In genomic region chr20:18513208-18513607, GRCh38 we compare ENCODE assay signal across 28 cellular contexts. TPM values are rescaled to one million over a fixed set of nuclear protein-coding genes. Genes with fewer than 3 reads are reported as not detected.
DNase-seq lines count a peak whose midpoint lies in the region; ATAC-seq, FAIRE-seq and TF ChIP-seq lines count a peak whose summit lies in the region.
"Had no signal": no experiment of that assay in that cellular context is flagged by ENCODE, and none has a peak within 500 bp of the region (broad histone marks: within the 10 kb centered on the region; RNA-seq: fewer than 3 reads in every experiment).

No MANE protein-coding gene starts in this region.

- no peak for TF ChIP-seq EP300 in HepG2 (IDR thresholded peaks at IDR 0.05; ENCODE audit: low read depth in 2 of 2, low read length in 2 of 2)
- TF ChIP-seq EP300 in HepG2 (CRISPR knock-in tag; IDR thresholded peaks at IDR 0.05; ENCODE audit: borderline replicate concordance) = no peak

- H4K20me1 ChIP-seq in HepG2 (ENCODE audit: insufficient read depth, low read length) = no peaks in the 10 kb centered on the region

- intact Hi-C loops in HepG2 (cut with micrococcal nuclease; ENCODE audit: unreplicated experiment) (no loop called here), right lobe of liver (cut with DNase I) (no loop called here)

- H3K27ac ChIP-seq in HepG2 (ENCODE audit: extremely low read length, insufficient read depth, low read length) (no peak overlapping the region), right lobe of liver (no peak overlapping the region)
- H3K27ac ChIP-seq: neural progenitor cell, parathyroid adenoma, SJSA1, tibial artery had no signal

- H2AFZ ChIP-seq in HepG2 (ENCODE audit: low read length) = no peak overlapping the region
- H2AFZ ChIP-seq: neural progenitor cell, parathyroid adenoma had no signal

- H3K36me3 ChIP-seq in HepG2 (replicated peaks in 1 of 2; ENCODE audit: control insufficient read depth in 1 of 2, insufficient read depth in 2 of 2, low read length in 2 of 2) = peaks cover 12 to 54% of the 10 kb centered on the region in 2 experiments
- peaks cover 0 to 57% (median 8%) of the 10 kb centered on the region in 4 donors for H3K36me3 ChIP-seq in right lobe of liver

- H3K4me3 ChIP-seq in HepG2 (replicated peaks in 1 of 3; ENCODE audit: insufficient read depth in 1 of 3, low read depth in 2 of 3, low read length in 3 of 3) (no peak overlapping the region), right lobe of liver (no peak overlapping the region)
- H3K4me3 ChIP-seq: neural progenitor cell, SJSA1, tibial artery had no signal

- no peaks in the 10 kb centered on the region for H3K9me3 ChIP-seq in HepG2 (ENCODE audit: low read length)
- no peaks in the 10 kb centered on the region for H3K9me3 ChIP-seq in right lobe of liver
- H3K9me3 ChIP-seq: SJSA1, tibial artery had no signal

- H3K79me2 ChIP-seq in HepG2 (ENCODE audit: insufficient read depth, low read length) = peaks cover 24% of the 10 kb centered on the region

- in situ Hi-C loops in HepG2 (cut with HindIII; ENCODE audit: extremely low pct_ligation_motif_present, low pct_unique_long_range_greater_than_20kb) = no loop called here

- TF ChIP-seq POLR2A in HepG2 (IDR thresholded peaks at IDR 0.05; ENCODE audit: insufficient read depth in 1 of 2, low read depth in 2 of 2, low read length in 2 of 2) (no peak), right lobe of liver (IDR thresholded peaks at IDR 0.05) (no peak)

- no TSS peak for BruUV-seq in HepG2 (replicated peaks; lab: Mats Ljungman, UMichigan)

- no peak for ATAC-seq in HepG2
- no peak for ATAC-seq in right lobe of liver
- ATAC-seq: activated CD8-positive, alpha-beta T cell treated with anti-CD3 and anti-CD28 coated beads, Interleukin-2, amount 10 ng/mL, durations not matched to agents 7 days and 5 days had no signal

- CTCF ChIA-PET in HepG2 (lab: Yijun Ruan, JAX; ENCODE audit: low intra/inter-chr PET ratio, low total read pairs) (no interaction called here), GM10248 (lab: Yijun Ruan, JAX) (no interaction called here)

- TF ChIP-seq CTCF in HepG2 (CRISPR knock-in tag; IDR thresholded peaks at IDR 0.05) (no peak), right lobe of liver (IDR thresholded peaks at IDR 0.05) (no peak), GM10248 (IDR thresholded peaks at IDR 0.05; ENCODE audit: control extremely low read depth, extremely low read depth, low read depth, missing control alignments) (no peak)

- no peak overlapping the region for H3K9ac ChIP-seq in HepG2 (ENCODE audit: insufficient read depth, low read depth, low read length)
- H3K9ac ChIP-seq: neural progenitor cell, parathyroid adenoma had no signal

- FAIRE-seq in HepG2 (lab: Jason Lieb, UNC) = no peak
- FAIRE-seq: A204.1, astrocyte, endometrium, frontal cortex, H54 had no signal

- POLR2A ChIA-PET in HepG2 (lab: Yijun Ruan, JAX) (no interaction called here), GM10248 (lab: Yijun Ruan, JAX) (interaction anchor here (0.7 kb wide), 1 partner anchor 47 kb away, joined by 3 read pairs; no protein-coding TSS in a partner anchor)

- H3K27me3 ChIP-seq in HepG2 (ENCODE audit: control insufficient read depth in 1 of 2, insufficient read depth in 2 of 2, low read length in 2 of 2) = no peaks in the 10 kb centered on the region; a peak in 1 of 5 replicates
- no peaks in the 10 kb centered on the region for H3K27me3 ChIP-seq in right lobe of liver
- H3K27me3 ChIP-seq: neural progenitor cell, SJSA1, tibial artery had no signal

- WGBS in HepG2 (ENCODE audit: low lambda C conversion rate) = 94% methylated on average over 7 of the region's 7 CpGs
- 71% methylated on average over 7 of the region's 7 CpGs for WGBS in right lobe of liver (ENCODE audit: insufficient coverage, low coverage, low lambda C conversion rate, missing lambda C conversion rate)

- H3K4me1 ChIP-seq in HepG2 (ENCODE audit: insufficient read depth, low read length) = peaks cover 32% of the 10 kb centered on the region
- peaks cover 0 to 19% (median 4%) of the 10 kb centered on the region in 4 donors for H3K4me1 ChIP-seq in right lobe of liver
- H3K4me1 ChIP-seq: neural progenitor cell, parathyroid adenoma had no signal

- DNase-seq in HepG2 (ENCODE audit: low spot score) (no peak), right lobe of liver (no peak), SKM-1 treated with dmso at 0.1 percent for 144 hours (lab: John Stamatoyannopoulos, UW; ENCODE audit: unreplicated experiment) (peak; percentile 1), GM10248 (ENCODE audit: extremely low spot score) (no peak), DMS79 (lab: John Stamatoyannopoulos, UW) (no peak), UCSD-AML1 (lab: John Stamatoyannopoulos, UW; ENCODE audit: unreplicated experiment) (no peak)
- DNase-seq: activated CD4-positive, alpha-beta T cell treated with anti-CD3 and anti-CD28 coated beads for 1 hour; activated CD8-positive, alpha-beta T cell treated with anti-CD3 and anti-CD28 coated beads, Interleukin-2, amount 10 ng/mL, durations not matched to agents 7 days and 5 days; activated effector memory CD4-positive, alpha-beta T cell treated with anti-CD3 and anti-CD28 coated beads, Interleukin-2, amount 50 U/mL, for 16 hours; caudate nucleus; CD8-positive, alpha-beta memory T cell; dermis blood vessel endothelial cell; DMS 273 treated with DMSO at 0.1 percent for 48 hours; mammary epithelial cell; NCI-H1105 treated with DMSO at 0.1 percent for 48 hours; NCI-H1930; NCI-H524 treated with DMSO at 0.1 percent for 48 hours; stimulated activated CD4-positive, alpha-beta T cell treated with anti-CD3 and anti-CD28 coated beads, Interleukin-2, amount 100 ng/mL, for 24 hours; T-helper 1 cell; tibial artery had no signal

- no peak for TF ChIP-seq RAD21 in HepG2 (CRISPR knock-in tag; IDR thresholded peaks at IDR 0.05)

- no peak overlapping the region for H3K4me2 ChIP-seq in HepG2 (ENCODE audit: low read depth, low read length)
- H3K4me2 ChIP-seq: neural progenitor cell had no signal

RNA-seq across cellular contexts. Expression of gene SEC23B, which starts 5.5 kb away (rescaled TPM):
- 120 and 178 TPM in 2 replicates for total RNA-seq in HepG2 (2016; rRNA removed; fragmentation: Illumina TruSeq; extraction: Trizol)
- total RNA-seq in HepG2 (2016; cell fraction: cytosol; rRNA removed; fragmentation: Illumina TruSeq; extraction: Trizol; ENCODE audit: low read depth) = 23.7 and 30.1 TPM in 2 replicates
- 116 and 173 TPM in 2 replicates for total RNA-seq in HepG2 (2016; cell fraction: insoluble cytoplasmic fraction; rRNA removed; fragmentation: Illumina TruSeq; extraction: Trizol)
- 36.5 and 38.6 TPM in 2 replicates for total RNA-seq in HepG2 (2016; cell fraction: membrane; rRNA removed; fragmentation: Illumina TruSeq; extraction: Trizol)
- 68.1 and 72.2 TPM in 2 replicates for total RNA-seq in HepG2 (2016; cell fraction: nucleus; rRNA removed; fragmentation: Illumina TruSeq; extraction: Trizol)
- polyA plus RNA-seq in HepG2 (2011; rRNA removed) = 105 and 114 TPM in 2 replicates
- 96.7 and 107 TPM in 2 replicates for polyA plus RNA-seq in HepG2 (2011; cell fraction: cytosol; rRNA removed)
- polyA plus RNA-seq in HepG2 (2011; cell fraction: nucleus; rRNA removed) = 46.9 and 60.2 TPM in 2 replicates
- 64.6 and 76.1 TPM in 2 replicates for polyA plus RNA-seq in HepG2 (2012)
- polyA plus RNA-seq in HepG2 (2016; cell fraction: cytosol; fragmentation: Illumina TruSeq; extraction: Trizol; ENCODE audit: low read depth) = 5.2 and 5.6 TPM in 2 replicates
- polyA plus RNA-seq in HepG2 (2016; cell fraction: insoluble cytoplasmic fraction; fragmentation: Illumina TruSeq; extraction: Trizol; ENCODE audit: low read depth) = 150 and 160 TPM in 2 replicates
- polyA plus RNA-seq in HepG2 (2016; cell fraction: membrane; fragmentation: Illumina TruSeq; extraction: Trizol; ENCODE audit: low read depth) = 14.5 TPM in 2 replicates
- 69.1 and 76.6 TPM in 2 replicates for polyA plus RNA-seq in HepG2 (2016; cell fraction: nucleus; fragmentation: Illumina TruSeq; extraction: Trizol; ENCODE audit: insufficient read depth, low read depth)
- 85.8 and 156 TPM in 2 replicates for polyA minus RNA-seq in HepG2 (2011; rRNA and poly(A)+ RNA removed; ENCODE audit: low replicate concordance)
- polyA minus RNA-seq in HepG2 (2011; cell fraction: cytosol; rRNA and poly(A)+ RNA removed) = 66.9 and 68.1 TPM in 2 replicates
- polyA minus RNA-seq in HepG2 (2011; cell fraction: nucleus; rRNA and poly(A)+ RNA removed) = 79.2 and 99.8 TPM in 2 replicates
- total RNA-seq in right lobe of liver = 10 to 100 TPM; 22.3 to 33.1 (median 31.1) TPM

RNA-seq across cellular contexts. Expression of gene RBBP9, which starts 16.2 kb away (rescaled TPM):
- total RNA-seq in HepG2 (2016; rRNA removed; fragmentation: Illumina TruSeq; extraction: Trizol) (56.3 and 99.5 TPM in 2 replicates), right lobe of liver (10 to 100 TPM; 11.6 to 23.3 (median 14.9) TPM)
- total RNA-seq in HepG2 (2016; cell fraction: cytosol; rRNA removed; fragmentation: Illumina TruSeq; extraction: Trizol; ENCODE audit: low read depth) = 4.3 TPM in 2 replicates
- total RNA-seq in HepG2 (2016; cell fraction: insoluble cytoplasmic fraction; rRNA removed; fragmentation: Illumina TruSeq; extraction: Trizol) = 52.6 and 105 TPM in 2 replicates
- total RNA-seq in HepG2 (2016; cell fraction: membrane; rRNA removed; fragmentation: Illumina TruSeq; extraction: Trizol) = 23.9 and 26.8 TPM in 2 replicates
- 26.3 and 26.5 TPM in 2 replicates for total RNA-seq in HepG2 (2016; cell fraction: nucleus; rRNA removed; fragmentation: Illumina TruSeq; extraction: Trizol)
- 25.1 and 28.0 TPM in 2 replicates for polyA plus RNA-seq in HepG2 (2011; rRNA removed)
- 17.8 and 25.8 TPM in 2 replicates for polyA plus RNA-seq in HepG2 (2011; cell fraction: cytosol; rRNA removed)
- 13.7 and 16.4 TPM in 2 replicates for polyA plus RNA-seq in HepG2 (2011; cell fraction: nucleus; rRNA removed)
- 18.0 and 29.4 TPM in 2 replicates for polyA plus RNA-seq in HepG2 (2012)
- 4.5 and 4.7 TPM in 2 replicates for polyA plus RNA-seq in HepG2 (2016; cell fraction: cytosol; fragmentation: Illumina TruSeq; extraction: Trizol; ENCODE audit: low read depth)
- 96.0 and 96.1 TPM in 2 replicates for polyA plus RNA-seq in HepG2 (2016; cell fraction: insoluble cytoplasmic fraction; fragmentation: Illumina TruSeq; extraction: Trizol; ENCODE audit: low read depth)
- polyA plus RNA-seq in HepG2 (2016; cell fraction: membrane; fragmentation: Illumina TruSeq; extraction: Trizol; ENCODE audit: low read depth) = 15.2 and 19.7 TPM in 2 replicates
- polyA plus RNA-seq in HepG2 (2016; cell fraction: nucleus; fragmentation: Illumina TruSeq; extraction: Trizol; ENCODE audit: insufficient read depth, low read depth) = 36.9 and 41.4 TPM in 2 replicates
- 22.8 and 31.7 TPM in 2 replicates for polyA minus RNA-seq in HepG2 (2011; rRNA and poly(A)+ RNA removed; ENCODE audit: low replicate concordance)
- 26.3 and 28.9 TPM in 2 replicates for polyA minus RNA-seq in HepG2 (2011; cell fraction: cytosol; rRNA and poly(A)+ RNA removed)
- 20.0 and 29.1 TPM in 2 replicates for polyA minus RNA-seq in HepG2 (2011; cell fraction: nucleus; rRNA and poly(A)+ RNA removed)

RNA-seq across cellular contexts. Expression of gene POLR3F, which starts 46.0 kb away (rescaled TPM):
- total RNA-seq in HepG2 (2016; rRNA removed; fragmentation: Illumina TruSeq; extraction: Trizol) = 25.5 and 31.2 TPM in 2 replicates
- 6.2 and 6.3 TPM in 2 replicates for total RNA-seq in HepG2 (2016; cell fraction: cytosol; rRNA removed; fragmentation: Illumina TruSeq; extraction: Trizol; ENCODE audit: low read depth)
- 24.6 and 30.9 TPM in 2 replicates for total RNA-seq in HepG2 (2016; cell fraction: insoluble cytoplasmic fraction; rRNA removed; fragmentation: Illumina TruSeq; extraction: Trizol)
- 13.7 and 18.3 TPM in 2 replicates for total RNA-seq in HepG2 (2016; cell fraction: membrane; rRNA removed; fragmentation: Illumina TruSeq; extraction: Trizol)
- 16.4 and 21.9 TPM in 2 replicates for total RNA-seq in HepG2 (2016; cell fraction: nucleus; rRNA removed; fragmentation: Illumina TruSeq; extraction: Trizol)
- 11.7 and 12.8 TPM in 2 replicates for polyA plus RNA-seq in HepG2 (2011; rRNA removed)
- 5.5 and 6.9 TPM in 2 replicates for polyA plus RNA-seq in HepG2 (2011; cell fraction: cytosol; rRNA removed)
- polyA plus RNA-seq in HepG2 (2011; cell fraction: nucleus; rRNA removed) = 4.7 and 5.7 TPM in 2 replicates
- 9.8 and 11.6 TPM in 2 replicates for polyA plus RNA-seq in HepG2 (2012)
- 2.6 and 3.7 TPM in 2 replicates for polyA plus RNA-seq in HepG2 (2016; cell fraction: cytosol; fragmentation: Illumina TruSeq; extraction: Trizol; ENCODE audit: low read depth)
- polyA plus RNA-seq in HepG2 (2016; cell fraction: insoluble cytoplasmic fraction; fragmentation: Illumina TruSeq; extraction: Trizol; ENCODE audit: low read depth) = 29.7 and 32.2 TPM in 2 replicates
- 8.1 TPM in 2 replicates for polyA plus RNA-seq in HepG2 (2016; cell fraction: membrane; fragmentation: Illumina TruSeq; extraction: Trizol; ENCODE audit: low read depth)
- 26.5 and 28.9 TPM in 2 replicates for polyA plus RNA-seq in HepG2 (2016; cell fraction: nucleus; fragmentation: Illumina TruSeq; extraction: Trizol; ENCODE audit: insufficient read depth, low read depth)
- 4.4 and 5.3 TPM in 2 replicates for polyA minus RNA-seq in HepG2 (2011; rRNA and poly(A)+ RNA removed; ENCODE audit: low replicate concordance)
- polyA minus RNA-seq in HepG2 (2011; cell fraction: cytosol; rRNA and poly(A)+ RNA removed) = 11.0 and 14.2 TPM in 2 replicates
- 24.6 and 26.0 TPM in 2 replicates for polyA minus RNA-seq in HepG2 (2011; cell fraction: nucleus; rRNA and poly(A)+ RNA removed)
- total RNA-seq in right lobe of liver = 1 to 10 TPM; 1.6 to 4.1 (median 2.9) TPM

RNA-seq across cellular contexts. Expression of gene DZANK1, which starts 46.4 kb away (rescaled TPM):
- 1.4 and 1.6 TPM in 2 replicates for total RNA-seq in HepG2 (2016; rRNA removed; fragmentation: Illumina TruSeq; extraction: Trizol)
- 0.81 and 0.88 TPM in 2 replicates for total RNA-seq in HepG2 (2016; cell fraction: cytosol; rRNA removed; fragmentation: Illumina TruSeq; extraction: Trizol; ENCODE audit: low read depth)
- 0.91 and 1.3 TPM in 2 replicates for total RNA-seq in HepG2 (2016; cell fraction: insoluble cytoplasmic fraction; rRNA removed; fragmentation: Illumina TruSeq; extraction: Trizol)
- total RNA-seq in HepG2 (2016; cell fraction: membrane; rRNA removed; fragmentation: Illumina TruSeq; extraction: Trizol) = 1.0 and 1.4 TPM in 2 replicates
- 2.1 and 2.3 TPM in 2 replicates for total RNA-seq in HepG2 (2016; cell fraction: nucleus; rRNA removed; fragmentation: Illumina TruSeq; extraction: Trizol)
- polyA plus RNA-seq in HepG2 (2011; rRNA removed) = 2.6 and 3.2 TPM in 2 replicates
- 0.97 and 1.4 TPM in 2 replicates for polyA plus RNA-seq in HepG2 (2011; cell fraction: cytosol; rRNA removed)
- polyA plus RNA-seq in HepG2 (2011; cell fraction: nucleus; rRNA removed) = 3.2 and 3.4 TPM in 2 replicates
- polyA plus RNA-seq in HepG2 (2012) = 1.1 and 1.3 TPM in 2 replicates
- 0.29 and 0.33 TPM in 2 replicates for polyA plus RNA-seq in HepG2 (2016; cell fraction: cytosol; fragmentation: Illumina TruSeq; extraction: Trizol; ENCODE audit: low read depth)
- 1.4 TPM in 2 replicates for polyA plus RNA-seq in HepG2 (2016; cell fraction: insoluble cytoplasmic fraction; fragmentation: Illumina TruSeq; extraction: Trizol; ENCODE audit: low read depth)
- polyA plus RNA-seq in HepG2 (2016; cell fraction: membrane; fragmentation: Illumina TruSeq; extraction: Trizol; ENCODE audit: low read depth) = 0.38 and 0.62 TPM in 2 replicates
- 4.4 and 4.5 TPM in 2 replicates for polyA plus RNA-seq in HepG2 (2016; cell fraction: nucleus; fragmentation: Illumina TruSeq; extraction: Trizol; ENCODE audit: insufficient read depth, low read depth)
- polyA minus RNA-seq in HepG2 (2011; rRNA and poly(A)+ RNA removed; ENCODE audit: low replicate concordance) = 1.3 and 1.4 TPM in 2 replicates
- 0.53 and 0.79 TPM in 2 replicates for polyA minus RNA-seq in HepG2 (2011; cell fraction: cytosol; rRNA and poly(A)+ RNA removed)
- polyA minus RNA-seq in HepG2 (2011; cell fraction: nucleus; rRNA and poly(A)+ RNA removed) = 2.4 and 2.5 TPM in 2 replicates
- under 1 TPM; 0.25 to 0.68 (median 0.41) TPM for total RNA-seq in right lobe of liver

RNA-seq across cellular contexts. Expression of gene SMIM26, which starts 54.0 kb away (rescaled TPM):
- total RNA-seq in HepG2 (2016; rRNA removed; fragmentation: Illumina TruSeq; extraction: Trizol) (185 and 214 TPM in 2 replicates), right lobe of liver (100 to 1,000 TPM in 1 of 6 experiments, 10 to 100 TPM in 5; 38.5 to 104 (median 42.4) TPM)
- 182 and 191 TPM in 2 replicates for total RNA-seq in HepG2 (2016; cell fraction: cytosol; rRNA removed; fragmentation: Illumina TruSeq; extraction: Trizol; ENCODE audit: low read depth)
- 202 and 206 TPM in 2 replicates for total RNA-seq in HepG2 (2016; cell fraction: insoluble cytoplasmic fraction; rRNA removed; fragmentation: Illumina TruSeq; extraction: Trizol)
- total RNA-seq in HepG2 (2016; cell fraction: membrane; rRNA removed; fragmentation: Illumina TruSeq; extraction: Trizol) = 172 TPM in 2 replicates
- 102 and 120 TPM in 2 replicates for total RNA-seq in HepG2 (2016; cell fraction: nucleus; rRNA removed; fragmentation: Illumina TruSeq; extraction: Trizol)
- 249 and 262 TPM in 2 replicates for polyA plus RNA-seq in HepG2 (2011; rRNA removed)
- polyA plus RNA-seq in HepG2 (2011; cell fraction: cytosol; rRNA removed) = 163 and 204 TPM in 2 replicates
- polyA plus RNA-seq in HepG2 (2011; cell fraction: nucleus; rRNA removed) = 37.8 and 51.6 TPM in 2 replicates
- polyA plus RNA-seq in HepG2 (2012) = 185 and 197 TPM in 2 replicates
- 119 TPM in 2 replicates for polyA plus RNA-seq in HepG2 (2016; cell fraction: cytosol; fragmentation: Illumina TruSeq; extraction: Trizol; ENCODE audit: low read depth)
- 187 and 197 TPM in 2 replicates for polyA plus RNA-seq in HepG2 (2016; cell fraction: insoluble cytoplasmic fraction; fragmentation: Illumina TruSeq; extraction: Trizol; ENCODE audit: low read depth)
- polyA plus RNA-seq in HepG2 (2016; cell fraction: membrane; fragmentation: Illumina TruSeq; extraction: Trizol; ENCODE audit: low read depth) = 147 and 151 TPM in 2 replicates
- 183 and 224 TPM in 2 replicates for polyA plus RNA-seq in HepG2 (2016; cell fraction: nucleus; fragmentation: Illumina TruSeq; extraction: Trizol; ENCODE audit: insufficient read depth, low read depth)
- 97.4 and 273 TPM in 2 replicates for polyA minus RNA-seq in HepG2 (2011; rRNA and poly(A)+ RNA removed; ENCODE audit: low replicate concordance)
- polyA minus RNA-seq in HepG2 (2011; cell fraction: cytosol; rRNA and poly(A)+ RNA removed) = 58.6 and 63.2 TPM in 2 replicates
- 53.3 and 62.5 TPM in 2 replicates for polyA minus RNA-seq in HepG2 (2011; cell fraction: nucleus; rRNA and poly(A)+ RNA removed)
